Comparison of ENCODE assay signal across 8 cellular contexts in the genomic region with DNA sequence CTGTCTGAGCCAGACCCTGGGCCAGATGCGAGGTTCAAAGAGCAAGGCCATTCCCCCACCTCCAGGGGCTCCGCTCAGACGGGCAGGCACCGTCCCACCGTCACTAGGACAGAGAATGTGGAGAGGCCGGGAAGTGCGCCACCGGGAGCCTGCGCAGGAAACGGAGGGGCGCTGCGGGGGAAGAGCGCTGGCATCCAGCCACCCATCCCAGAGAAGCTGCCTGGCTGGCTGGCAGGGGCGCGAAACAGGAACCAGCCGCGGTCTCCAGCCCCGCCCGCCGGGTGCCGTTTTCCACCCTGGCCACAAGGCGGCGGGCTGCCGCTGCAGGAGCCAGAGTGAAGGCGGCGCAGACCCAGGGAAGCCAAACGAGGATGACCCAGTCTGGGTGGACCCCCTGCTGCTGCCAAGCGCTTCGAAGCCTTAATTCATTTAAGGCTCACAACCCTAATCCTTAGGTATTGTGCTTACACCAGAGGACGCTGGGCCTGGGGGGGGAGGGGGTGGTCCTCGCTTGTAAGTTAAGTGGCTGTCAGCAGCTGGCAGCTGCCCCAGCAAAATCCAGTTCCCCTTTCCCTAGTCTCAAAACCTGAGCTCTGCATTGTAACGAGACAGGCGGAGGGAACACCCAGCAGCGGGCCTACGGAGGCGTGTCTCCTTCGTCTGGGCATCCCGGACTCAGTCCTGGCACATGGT.
DNase-seq lines count a peak whose midpoint lies in the region; ATAC-seq, FAIRE-seq and TF ChIP-seq lines count a peak whose summit lies in the region.
"Not testable (repeated sequence)": the region's sequence is repeated elsewhere in the genome, so short reads cannot be mapped to it uniquely, and the experiment has no call there.

No MANE protein-coding gene starts in this region.

- H3K4me3 ChIP-seq in A549 (peak overlapping the region; percentile 25; the same call in 1 of the 3 replicates), breast epithelium (peak overlapping the region; percentile 17 to 45 (median 40)), gastrocnemius medialis (peak overlapping the region; percentile 1 to 46 (median 36))

- H3K9me3 Mint-ChIP-seq in activated B cell treated with CpG ODN at 0.5 μM for 24 hours, result not testable (repeated sequence)

- in situ Hi-C loops in gastrocnemius medialis (cut with MboI; ENCODE audit: low sequenced_read_pairs in 4 of 4), result not testable (repeated sequence)

- H3K27ac ChIP-seq in A549 (peak overlapping the region; percentile 26 to 80; a peak in 4 of 6 replicates), breast epithelium (peak overlapping the region; percentile 1 to 61), gastrocnemius medialis (peak overlapping the region in 2 of 4 donors; percentile 18 to 31)

- POLR2A ChIA-PET in A549 (lab: Yijun Ruan, JAX) (interaction anchor here (1.3 kb wide), 1 partner anchor 143 kb away, joined by 3 read pairs; a partner anchor contains a TSS), activated B cell treated with CpG ODN at 0.5 μM for 24 hours (lab: Charles Lee) (interaction anchor here (0.5 to 2.3 kb wide), 3 partner anchors 107 to 434 kb away, joined by 5 to 11 read pairs (median 5); a partner anchor contains a TSS)

- TF ChIP-seq RAD21 in A549 (conservative IDR thresholded peaks at IDR 0.05 in 1 of 2, IDR thresholded peaks at IDR 0.05 in 1 of 2), result peak; percentile 84 to 88

- TF ChIP-seq POLR2A in A549 (IDR thresholded peaks at IDR 0.05; ENCODE audit: low read length); breast epithelium (IDR thresholded peaks at IDR 0.05); gastrocnemius medialis (IDR thresholded peaks at IDR 0.05): not testable (repeated sequence)

- peak overlapping the region; percentile 69 for H3K27ac Mint-ChIP-seq in activated B cell treated with CpG ODN at 0.5 μM for 24 hours

- not testable (repeated sequence) for H3K9me3 ChIP-seq in A549, breast epithelium, gastrocnemius medialis

- not testable (repeated sequence) for H3K36me3 Mint-ChIP-seq in activated B cell treated with CpG ODN at 0.5 μM for 24 hours (ENCODE audit: low read depth)

- WGBS in A549 (ENCODE audit: missing lambda C conversion rate), result 9% methylated on average over 38 of the region's 38 CpGs

- peak overlapping the region; percentile 84 for H3K4me2 ChIP-seq in A549

- intact Hi-C loops in activated B cell treated with CpG ODN at 0.5 μM for 24 hours (cut with micrococcal nuclease), result loop anchor here (1.0 to 10.0 kb wide), 9 partner anchors 68 to 1390 kb away; a partner anchor contains a TSS
- intact Hi-C loops in breast epithelium (cut with DNase I; ENCODE audit: low total_unique reads), result not testable (repeated sequence)
- intact Hi-C loops in gastrocnemius medialis (cut with DNase I; ENCODE audit: low total_unique reads), result loop anchor here (5.0 kb wide), 1 partner anchor 420 kb away; no protein-coding TSS in a partner anchor

- not testable (repeated sequence) for FAIRE-seq in A549 (lab: Jason Lieb, UNC)

- peak; percentile 28 to 73; a peak in 5 of 6 replicates for ATAC-seq in A549
- peak; percentile 59 for ATAC-seq in GM18520 (IDR thresholded peaks at IDR 0.05; ENCODE audit: unreplicated experiment)
- peak; percentile 69 for ATAC-seq in HG03196 (IDR thresholded peaks at IDR 0.05; ENCODE audit: unreplicated experiment)
- ATAC-seq in activated B cell treated with CpG ODN at 0.5 μM for 24 hours (ENCODE audit: low read depth), result peak; percentile 68
- peak; percentile 81 to 85 for ATAC-seq in gastrocnemius medialis

- H3K4me1 Mint-ChIP-seq in activated B cell treated with CpG ODN at 0.5 μM for 24 hours, result peaks cover 35% of the 10 kb centered on the region

- peak; percentile 95 for TF ChIP-seq CTCF in A549 (IDR thresholded peaks at IDR 0.05)
- TF ChIP-seq CTCF in activated B cell treated with CpG ODN at 0.5 μM for 24 hours (IDR thresholded peaks at IDR 0.05), result not testable (repeated sequence)
- TF ChIP-seq CTCF in breast epithelium (IDR thresholded peaks at IDR 0.05), result peak; percentile 67 to 96 (median 91)
- TF ChIP-seq CTCF in gastrocnemius medialis (IDR thresholded peaks at IDR 0.05 in 4 of 5, conservative IDR thresholded peaks at IDR 0.05 in 1 of 5), result peak; percentile 75 to 99 (median 92)

- peak overlapping the region; percentile 83 for H3K4me3 Mint-ChIP-seq in activated B cell treated with CpG ODN at 0.5 μM for 24 hours

- CTCF ChIA-PET in A549 (lab: Yijun Ruan, JAX), result interaction anchor here (0.6 to 6.2 kb wide), 22 partner anchors 8 to 421 kb away, joined by 3 to 49 read pairs (median 4); no protein-coding TSS in a partner anchor
- CTCF ChIA-PET in activated B cell treated with CpG ODN at 0.5 μM for 24 hours (lab: Charles Lee), result interaction anchor here (0.6 to 1.9 kb wide), 6 partner anchors 70 to 357 kb away, joined by 3 to 10 read pairs (median 4); a partner anchor contains a TSS

- TF ChIP-seq EP300 in A549 (IDR thresholded peaks at IDR 0.05), result not testable (repeated sequence)

- peak; percentile 79 to 82 for DNase-seq in A549 (ENCODE audit: low read depth in 1 of 2, low spot score in 1 of 2)
- peak; percentile 82 for DNase-seq in NCI-H345 treated with DMSO at 0.1 percent for 48 hours (lab: John Stamatoyannopoulos, UW; ENCODE audit: unreplicated experiment)
- DNase-seq in activated B cell treated with CpG ODN at 0.5 μM for 24 hours, result peak; percentile 83
- DNase-seq in breast epithelium (ENCODE audit: low spot score in 2 of 2), result peak; percentile 68 to 73
- peak; percentile 78 for DNase-seq in iPS-NIHi11 (ENCODE audit: low spot score)
- peak; percentile 41 to 60 for DNase-seq in gastrocnemius medialis

- peaks cover 28% of the 10 kb centered on the region for H3K4me1 ChIP-seq in A549
- H3K4me1 ChIP-seq in breast epithelium, result not testable (repeated sequence)
- H3K4me1 ChIP-seq in gastrocnemius medialis, result peaks cover 10 to 14% of the 10 kb centered on the region in 2 donors

- H3K36me3 ChIP-seq in breast epithelium, gastrocnemius medialis: not testable (repeated sequence)

- not testable (repeated sequence) for H3K27me3 Mint-ChIP-seq in activated B cell treated with CpG ODN at 0.5 μM for 24 hours

- not testable (repeated sequence) for H3K27me3 ChIP-seq in breast epithelium, gastrocnemius medialis

TF ChIP-seq in A549, 52 proteins besides CTCF, POLR2A, EP300 and RAD21:
- TF ChIP-seq, protein P1, sequence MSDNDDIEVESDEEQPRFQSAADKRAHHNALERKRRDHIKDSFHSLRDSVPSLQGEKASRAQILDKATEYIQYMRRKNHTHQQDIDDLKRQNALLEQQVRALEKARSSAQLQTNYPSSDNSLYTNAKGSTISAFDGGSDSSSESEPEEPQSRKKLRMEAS (IDR thresholded peaks at IDR 0.05), result peak; percentile 66
- TF ChIP-seq, protein P2, sequence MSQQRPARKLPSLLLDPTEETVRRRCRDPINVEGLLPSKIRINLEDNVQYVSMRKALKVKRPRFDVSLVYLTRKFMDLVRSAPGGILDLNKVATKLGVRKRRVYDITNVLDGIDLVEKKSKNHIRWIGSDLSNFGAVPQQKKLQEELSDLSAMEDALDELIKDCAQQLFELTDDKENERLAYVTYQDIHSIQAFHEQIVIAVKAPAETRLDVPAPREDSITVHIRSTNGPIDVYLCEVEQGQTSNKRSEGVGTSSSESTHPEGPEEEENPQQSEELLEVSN (IDR thresholded peaks at IDR 0.05; ENCODE audit: borderline replicate concordance, low read depth), result peak; percentile 52; the same call in 1 of the 2 replicates
- TF ChIP-seq SMC3 (IDR thresholded peaks at IDR 0.05) (peak; percentile 93), MAZ (IDR thresholded peaks at IDR 0.05; ENCODE audit: borderline replicate concordance, low read depth, low read length) (peak; percentile 47; the same call in 1 of the 2 replicates)
